Comparison of ENCODE assay signal across 11 cellular contexts in genomic region chr3:55607844-55608243, GRCh38.
DNase-seq lines count a peak whose midpoint lies in the region; ATAC-seq and TF ChIP-seq lines count a peak whose summit lies in the region.
"Had no signal": no experiment of that assay in that cellular context is flagged by ENCODE, and none has a peak within 500 bp of the region (broad histone marks: within the 10 kb centered on the region; RNA-seq: fewer than 3 reads in every experiment).

No MANE protein-coding gene starts in this region.

- H3K9me3 Mint-ChIP-seq in activated CD8-positive, alpha-beta T cell treated with anti-CD3 and anti-CD28 coated beads for 36 hours, result no peaks in the 10 kb centered on the region
- no peaks in the 10 kb centered on the region for H3K9me3 Mint-ChIP-seq in activated CD8-positive, alpha-beta T cell treated with anti-CD3 and anti-CD28 coated beads, Interleukin-2, amount 10 ng/mL, durations not matched to agents 7 days and 5 days (ENCODE audit: insufficient read depth)
- H3K9me3 Mint-ChIP-seq in T-cell, result peaks cover 0 to 4% (median 0%) of the 10 kb centered on the region in 3 donors

- no peak for TF ChIP-seq CTCF in activated CD8-positive, alpha-beta T cell treated with anti-CD3 and anti-CD28 coated beads for 36 hours (IDR thresholded peaks at IDR 0.05)
- no peak for TF ChIP-seq CTCF in HEK293 (tag by site-specific recombination; IDR thresholded peaks at IDR 0.05)

- peak overlapping the region; percentile 18 for H3K27ac Mint-ChIP-seq in activated CD8-positive, alpha-beta T cell treated with anti-CD3 and anti-CD28 coated beads for 36 hours
- H3K27ac Mint-ChIP-seq in activated CD8-positive, alpha-beta T cell treated with anti-CD3 and anti-CD28 coated beads, Interleukin-2, amount 10 ng/mL, durations not matched to agents 7 days and 5 days, result no peak overlapping the region
- no peak overlapping the region for H3K27ac Mint-ChIP-seq in T-cell
- H3K27ac Mint-ChIP-seq: effector memory CD8-positive, alpha-beta T cell had no signal

- H3K36me3 ChIP-seq in HEK293 (ENCODE audit: control insufficient read depth in 2 of 2, insufficient read depth in 1 of 2, low read length in 2 of 2) (no peaks in the 10 kb centered on the region), mesodermal cell (ENCODE audit: control insufficient read depth, insufficient read depth, low read length) (no peaks in the 10 kb centered on the region)

- peaks cover 4% of the 10 kb centered on the region for H3K4me1 Mint-ChIP-seq in activated CD8-positive, alpha-beta T cell treated with anti-CD3 and anti-CD28 coated beads for 36 hours (ENCODE audit: low read depth)
- no peaks in the 10 kb centered on the region for H3K4me1 Mint-ChIP-seq in activated CD8-positive, alpha-beta T cell treated with anti-CD3 and anti-CD28 coated beads, Interleukin-2, amount 10 ng/mL, durations not matched to agents 7 days and 5 days (ENCODE audit: low read depth)
- no peaks in the 10 kb centered on the region for H3K4me1 Mint-ChIP-seq in T-cell

- H3K4me1 ChIP-seq in HEK293 (ENCODE audit: control insufficient read depth, insufficient read depth, low read length), result no peaks in the 10 kb centered on the region
- H3K4me1 ChIP-seq in mesodermal cell (ENCODE audit: control insufficient read depth, insufficient read depth, low read length, poor library complexity, severe bottlenecking), result peaks cover 6% of the 10 kb centered on the region

- CTCF ChIA-PET in activated CD8-positive, alpha-beta T cell treated with anti-CD3 and anti-CD28 coated beads for 36 hours (lab: Charles Lee), result no interaction called here
- CTCF ChIA-PET in activated CD8-positive, alpha-beta T cell treated with anti-CD3 and anti-CD28 coated beads, Interleukin-2, amount 10 ng/mL, durations not matched to agents 7 days and 5 days (lab: Charles Lee), result no interaction called here
- CTCF ChIA-PET in HEK293 (lab: Yijun Ruan, JAX) (interaction anchor here (0.5 kb wide), 1 partner anchor 54 kb away, joined by 5 read pairs; no protein-coding TSS in a partner anchor), T-cell (lab: Charles Lee) (no interaction called here)

- POLR2A ChIA-PET in activated CD8-positive, alpha-beta T cell treated with anti-CD3 and anti-CD28 coated beads for 36 hours (lab: Charles Lee), result interaction anchor here (0.5 kb wide), 1 partner anchor 589 kb away, joined by 3 read pairs; no protein-coding TSS in a partner anchor
- POLR2A ChIA-PET in activated CD8-positive, alpha-beta T cell treated with anti-CD3 and anti-CD28 coated beads, Interleukin-2, amount 10 ng/mL, durations not matched to agents 7 days and 5 days (lab: Charles Lee), result no interaction called here
- POLR2A ChIA-PET in HEK293 (lab: Yijun Ruan, JAX), result no interaction called here
- POLR2A ChIA-PET in T-cell (lab: Charles Lee), result no interaction called here

- H3K4me3 Mint-ChIP-seq in activated CD8-positive, alpha-beta T cell treated with anti-CD3 and anti-CD28 coated beads for 36 hours, result no peak overlapping the region
- no peak overlapping the region for H3K4me3 Mint-ChIP-seq in activated CD8-positive, alpha-beta T cell treated with anti-CD3 and anti-CD28 coated beads, Interleukin-2, amount 10 ng/mL, durations not matched to agents 7 days and 5 days
- no peak overlapping the region for H3K4me3 Mint-ChIP-seq in T-cell
- H3K4me3 Mint-ChIP-seq: effector memory CD8-positive, alpha-beta T cell had no signal

- intact Hi-C loops in activated CD8-positive, alpha-beta T cell treated with anti-CD3 and anti-CD28 coated beads for 36 hours (cut with micrococcal nuclease), result no loop called here

- DNase-seq in activated CD8-positive, alpha-beta T cell treated with anti-CD3 and anti-CD28 coated beads for 36 hours, result peak; percentile 11
- DNase-seq in activated CD8-positive, alpha-beta T cell treated with anti-CD3 and anti-CD28 coated beads, Interleukin-2, amount 10 ng/mL, durations not matched to agents 7 days and 5 days, result no peak
- no peak for DNase-seq in NCI-H82 treated with DMSO at 0.1 percent for 48 hours (lab: John Stamatoyannopoulos, UW; ENCODE audit: unreplicated experiment)
- no peak for DNase-seq in kidney glomerular epithelial cell (lab: John Stamatoyannopoulos, UW)
- no peak for DNase-seq in T-cell
- DNase-seq: effector memory CD8-positive, alpha-beta T cell; IMR-90; NCI-H2171 had no signal

- no peaks in the 10 kb centered on the region for H3K36me3 Mint-ChIP-seq in activated CD8-positive, alpha-beta T cell treated with anti-CD3 and anti-CD28 coated beads for 36 hours (ENCODE audit: low read depth)
- no peaks in the 10 kb centered on the region for H3K36me3 Mint-ChIP-seq in activated CD8-positive, alpha-beta T cell treated with anti-CD3 and anti-CD28 coated beads, Interleukin-2, amount 10 ng/mL, durations not matched to agents 7 days and 5 days (ENCODE audit: low read depth)
- H3K36me3 Mint-ChIP-seq in T-cell, result no peaks in the 10 kb centered on the region

- no peaks in the 10 kb centered on the region for H3K27me3 Mint-ChIP-seq in activated CD8-positive, alpha-beta T cell treated with anti-CD3 and anti-CD28 coated beads for 36 hours
- no peaks in the 10 kb centered on the region for H3K27me3 Mint-ChIP-seq in activated CD8-positive, alpha-beta T cell treated with anti-CD3 and anti-CD28 coated beads, Interleukin-2, amount 10 ng/mL, durations not matched to agents 7 days and 5 days (ENCODE audit: low read depth)
- H3K27me3 Mint-ChIP-seq in T-cell, result no peaks in the 10 kb centered on the region
- H3K27me3 Mint-ChIP-seq: effector memory CD8-positive, alpha-beta T cell had no signal

- no peak overlapping the region for H3K4me3 ChIP-seq in HEK293 (ENCODE audit: low read depth, low read length)
- no peak overlapping the region for H3K4me3 ChIP-seq in mesodermal cell (ENCODE audit: extremely low read depth, insufficient read depth, low read length, poor library complexity, severe bottlenecking)

- 80 to 85% methylated on average over 1 to 4 of the region's 6 CpGs for WGBS in mesodermal cell (ENCODE audit: insufficient coverage in 2 of 2), 2 experiments

- ATAC-seq in activated CD8-positive, alpha-beta T cell treated with anti-CD3 and anti-CD28 coated beads for 36 hours, result peak; percentile 55
- ATAC-seq in activated CD8-positive, alpha-beta T cell treated with anti-CD3 and anti-CD28 coated beads, Interleukin-2, amount 10 ng/mL, durations not matched to agents 7 days and 5 days, result no peak
- ATAC-seq in HG03439 (IDR thresholded peaks at IDR 0.05; ENCODE audit: unreplicated experiment) (peak; percentile 93), T-cell (replicated peaks in 1 of 4) (no peak)
- ATAC-seq: effector memory CD8-positive, alpha-beta T cell had no signal

- H3K27ac ChIP-seq in HEK293 (ENCODE audit: extremely low read depth, low read depth, low read length) (no peak overlapping the region), mesodermal cell (ENCODE audit: low read depth, low read length, severe bottlenecking) (peak overlapping the region; percentile 44)

- H3K9me3 ChIP-seq in HEK293 (ENCODE audit: control insufficient read depth, insufficient read depth, low read depth, low read length), result no peaks in the 10 kb centered on the region
- peaks cover 6% of the 10 kb centered on the region for H3K9me3 ChIP-seq in mesodermal cell (ENCODE audit: control insufficient read depth, low read length)

TF ChIP-seq in HEK293, 187 proteins besides CTCF, POLR2A, EP300 and RAD21 (continues in another document):
- TF ChIP-seq, protein P1, sequence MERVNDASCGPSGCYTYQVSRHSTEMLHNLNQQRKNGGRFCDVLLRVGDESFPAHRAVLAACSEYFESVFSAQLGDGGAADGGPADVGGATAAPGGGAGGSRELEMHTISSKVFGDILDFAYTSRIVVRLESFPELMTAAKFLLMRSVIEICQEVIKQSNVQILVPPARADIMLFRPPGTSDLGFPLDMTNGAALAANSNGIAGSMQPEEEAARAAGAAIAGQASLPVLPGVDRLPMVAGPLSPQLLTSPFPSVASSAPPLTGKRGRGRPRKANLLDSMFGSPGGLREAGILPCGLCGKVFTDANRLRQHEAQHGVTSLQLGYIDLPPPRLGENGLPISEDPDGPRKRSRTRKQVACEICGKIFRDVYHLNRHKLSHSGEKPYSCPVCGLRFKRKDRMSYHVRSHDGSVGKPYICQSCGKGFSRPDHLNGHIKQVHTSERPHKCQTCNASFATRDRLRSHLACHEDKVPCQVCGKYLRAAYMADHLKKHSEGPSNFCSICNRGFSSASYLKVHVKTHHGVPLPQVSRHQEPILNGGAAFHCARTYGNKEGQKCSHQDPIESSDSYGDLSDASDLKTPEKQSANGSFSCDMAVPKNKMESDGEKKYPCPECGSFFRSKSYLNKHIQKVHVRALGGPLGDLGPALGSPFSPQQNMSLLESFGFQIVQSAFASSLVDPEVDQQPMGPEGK (tag by site-specific recombination; IDR thresholded peaks at IDR 0.05), result 0 out of 2 replicates have a peak, but pooled peaks have one; percentile 30
- TF ChIP-seq ZNF398 (tag by site-specific recombination; IDR thresholded peaks at IDR 0.05) (peak; percentile 70), ZNF239 (tag by site-specific recombination; IDR thresholded peaks at IDR 0.05) (no peak), ZNF184 (tag by site-specific recombination; IDR thresholded peaks at IDR 0.05) (no peak), ZNF175 (tag by site-specific recombination; IDR thresholded peaks at IDR 0.05) (no peak)

Comparison
In these comparisons a context has a peak if more than half of its experiments do, and no peak if none do; other contexts are left out.
1. ATAC-seq: peak in activated CD8-positive, alpha-beta T cell treated with anti-CD3 and anti-CD28 coated beads for 36 hours (single experiment) and HG03439 (single experiment); none in activated CD8-positive, alpha-beta T cell treated with anti-CD3 and anti-CD28 coated beads, Interleukin-2, amount 10 ng/mL, durations not matched to agents 7 days and 5 days (single experiment) and T-cell (0 of 4).